In the genomic region with DNA sequence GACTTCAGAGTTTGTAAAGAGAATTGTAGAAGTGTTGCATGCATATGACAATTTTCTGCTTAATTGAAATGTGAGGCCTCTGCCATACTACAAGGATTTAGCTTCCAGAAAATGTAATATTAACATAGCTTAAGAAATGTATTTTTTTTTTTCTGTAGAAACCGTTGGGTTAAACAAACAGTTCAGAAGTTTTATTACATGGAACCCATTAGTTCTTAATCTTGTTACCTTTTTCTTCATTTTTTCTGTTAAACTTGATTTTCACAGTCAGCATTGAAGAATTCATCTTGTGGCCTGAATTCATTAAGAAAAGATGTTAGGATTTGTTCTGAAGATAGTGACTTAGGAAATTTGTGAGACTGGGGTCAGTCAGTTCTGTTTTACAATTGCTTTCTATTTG, we compare ENCODE assay signal across 8 cellular contexts. TPM values are rescaled to one million over a fixed set of nuclear protein-coding genes. Genes with fewer than 3 reads are reported as not detected.
DNase-seq lines count a peak whose midpoint lies in the region; ATAC-seq and TF ChIP-seq lines count a peak whose summit lies in the region.
"Had no signal": no experiment of that assay in that cellular context is flagged by ENCODE, and none has a peak within 500 bp of the region (broad histone marks: within the 10 kb centered on the region; RNA-seq: fewer than 3 reads in every experiment).

No MANE protein-coding gene starts in this region.

- H3K27ac Mint-ChIP-seq in HFFc6 (peak overlapping the region; percentile 66), WTC11 (no peak overlapping the region; the same call in 1 of the 2 replicates), glutamatergic neuron (ENCODE audit: unreplicated experiment) (peak overlapping the region; percentile 19)
- no peak overlapping the region for H3K27ac Mint-ChIP-seq in stimulated activated naive CD8-positive, alpha-beta T cell treated with anti-CD3 and anti-CD28 coated beads, Interleukin-15, amount 100 ng/mL, for 72 hours

- TF ChIP-seq CTCF in HFFc6 (IDR thresholded peaks at IDR 0.05) (no peak), WTC11 (IDR thresholded peaks at IDR 0.05) (no peak), glutamatergic neuron (IDR thresholded peaks at IDR 0.05; ENCODE audit: partially characterized antibody, unreplicated experiment) (no peak)

- peaks cover 52% of the 10 kb centered on the region for H3K36me3 Mint-ChIP-seq in HFFc6 (ENCODE audit: low read depth)
- peaks cover 9% of the 10 kb centered on the region for H3K36me3 Mint-ChIP-seq in WTC11
- H3K36me3 Mint-ChIP-seq in glutamatergic neuron (ENCODE audit: unreplicated experiment) = peaks cover 5% of the 10 kb centered on the region

- no peak for DNase-seq in HFFc6
- no peak for DNase-seq in WTC11 (ENCODE audit: low spot score)
- no peak for DNase-seq in glutamatergic neuron
- DNase-seq in stimulated activated naive CD8-positive, alpha-beta T cell treated with anti-CD3 and anti-CD28 coated beads, Interleukin-15, amount 100 ng/mL, for 72 hours = no peak
- DNase-seq in NCI-H526 treated with DMSO at 0.1 percent for 48 hours (lab: John Stamatoyannopoulos, UW) = no peak
- DNase-seq: stimulated activated CD4-positive, alpha-beta T cell treated with anti-CD3 and anti-CD28 coated beads, Interleukin-4, amount 100 ng/mL, for 1 hour had no signal

- peaks cover 51% of the 10 kb centered on the region for H3K4me1 Mint-ChIP-seq in HFFc6 (ENCODE audit: low read depth)
- H3K4me1 Mint-ChIP-seq in WTC11 = peaks cover 38% of the 10 kb centered on the region
- peaks cover 24% of the 10 kb centered on the region for H3K4me1 Mint-ChIP-seq in glutamatergic neuron (ENCODE audit: low read depth, unreplicated experiment)
- peaks cover 35% of the 10 kb centered on the region for H3K4me1 Mint-ChIP-seq in stimulated activated naive CD8-positive, alpha-beta T cell treated with anti-CD3 and anti-CD28 coated beads, Interleukin-15, amount 100 ng/mL, for 72 hours

- ATAC-seq in WTC11 (no peak), HG03108 (IDR thresholded peaks at IDR 0.05; ENCODE audit: unreplicated experiment) (no peak), GM21423 (IDR thresholded peaks at IDR 0.05; ENCODE audit: unreplicated experiment) (no peak)
- no peak for ATAC-seq in stimulated activated naive CD8-positive, alpha-beta T cell treated with anti-CD3 and anti-CD28 coated beads, Interleukin-15, amount 100 ng/mL, for 72 hours

- CTCF ChIA-PET in WTC11 (lab: Charles Lee) = no interaction called here

- no peaks in the 10 kb centered on the region for H3K9me3 Mint-ChIP-seq in HFFc6
- H3K9me3 Mint-ChIP-seq in WTC11 = no peaks in the 10 kb centered on the region
- H3K9me3 Mint-ChIP-seq in glutamatergic neuron (ENCODE audit: unreplicated experiment) = peaks cover 8% of the 10 kb centered on the region
- no peaks in the 10 kb centered on the region for H3K9me3 Mint-ChIP-seq in stimulated activated naive CD8-positive, alpha-beta T cell treated with anti-CD3 and anti-CD28 coated beads, Interleukin-15, amount 100 ng/mL, for 72 hours

- peak overlapping the region; percentile 96 for H3K4me3 Mint-ChIP-seq in HFFc6
- peak overlapping the region; percentile 42 for H3K4me3 Mint-ChIP-seq in WTC11
- peak overlapping the region; percentile 75 for H3K4me3 Mint-ChIP-seq in glutamatergic neuron (ENCODE audit: unreplicated experiment)
- H3K4me3 Mint-ChIP-seq in stimulated activated naive CD8-positive, alpha-beta T cell treated with anti-CD3 and anti-CD28 coated beads, Interleukin-15, amount 100 ng/mL, for 72 hours = peak overlapping the region; percentile 55 to 57

- no peaks in the 10 kb centered on the region for H3K27me3 Mint-ChIP-seq in HFFc6 (ENCODE audit: insufficient read depth)
- H3K27me3 Mint-ChIP-seq in WTC11 (ENCODE audit: low read depth) = no peaks in the 10 kb centered on the region
- H3K27me3 Mint-ChIP-seq in glutamatergic neuron (ENCODE audit: unreplicated experiment) = peaks cover 8% of the 10 kb centered on the region
- no peaks in the 10 kb centered on the region for H3K27me3 Mint-ChIP-seq in stimulated activated naive CD8-positive, alpha-beta T cell treated with anti-CD3 and anti-CD28 coated beads, Interleukin-15, amount 100 ng/mL, for 72 hours

- POLR2A ChIA-PET in WTC11 (lab: Charles Lee) = no interaction called here

TF ChIP-seq in WTC11, 78 proteins besides CTCF, POLR2A, EP300 and RAD21 (continues in another document):
- TF ChIP-seq CBFB (CRISPR knock-in tag; IDR thresholded peaks at IDR 0.05; ENCODE audit: low read depth) (no peak), ZNF512 (CRISPR knock-in tag; IDR thresholded peaks at IDR 0.05; ENCODE audit: borderline replicate concordance) (no peak), ZBTB21 (CRISPR knock-in tag; IDR thresholded peaks at IDR 0.05; ENCODE audit: borderline replicate concordance) (no peak), SP1 (CRISPR knock-in tag; conservative IDR thresholded peaks at IDR 0.05) (no peak), E2F5 (CRISPR knock-in tag; IDR thresholded peaks at IDR 0.05) (no peak)
- TF ChIP-seq, protein P1, sequence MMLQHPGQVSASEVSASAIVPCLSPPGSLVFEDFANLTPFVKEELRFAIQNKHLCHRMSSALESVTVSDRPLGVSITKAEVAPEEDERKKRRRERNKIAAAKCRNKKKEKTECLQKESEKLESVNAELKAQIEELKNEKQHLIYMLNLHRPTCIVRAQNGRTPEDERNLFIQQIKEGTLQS (CRISPR knock-in tag; conservative IDR thresholded peaks at IDR 0.05) = no peak
- TF ChIP-seq, protein P2, sequence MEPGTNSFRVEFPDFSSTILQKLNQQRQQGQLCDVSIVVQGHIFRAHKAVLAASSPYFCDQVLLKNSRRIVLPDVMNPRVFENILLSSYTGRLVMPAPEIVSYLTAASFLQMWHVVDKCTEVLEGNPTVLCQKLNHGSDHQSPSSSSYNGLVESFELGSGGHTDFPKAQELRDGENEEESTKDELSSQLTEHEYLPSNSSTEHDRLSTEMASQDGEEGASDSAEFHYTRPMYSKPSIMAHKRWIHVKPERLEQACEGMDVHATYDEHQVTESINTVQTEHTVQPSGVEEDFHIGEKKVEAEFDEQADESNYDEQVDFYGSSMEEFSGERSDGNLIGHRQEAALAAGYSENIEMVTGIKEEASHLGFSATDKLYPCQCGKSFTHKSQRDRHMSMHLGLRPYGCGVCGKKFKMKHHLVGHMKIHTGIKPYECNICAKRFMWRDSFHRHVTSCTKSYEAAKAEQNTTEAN (CRISPR knock-in tag; IDR thresholded peaks at IDR 0.05) = no peak

RNA-seq across cellular contexts. Expression of gene PTEN, which starts 4.9 kb away (rescaled TPM):
- 10 to 100 TPM; 49.3 to 72.7 (median 63.5) TPM for total RNA-seq in HFFc6 (2021; fragmentation: NEBNext Ultra II Directional; extraction: Animal tissue kit (Norgen Biotek cat#: 25700))
- total RNA-seq in WTC11 (2021) (44.5 to 54.2 TPM (median 45.6 TPM) in 3 replicates), glutamatergic neuron (ENCODE audit: unreplicated experiment) (61.2 TPM)

RNA-seq across cellular contexts. Expression of gene KLLN, which starts 4.9 kb away (rescaled TPM):
- under 1 TPM; 0.65 to 0.77 (median 0.73) TPM for total RNA-seq in HFFc6 (2021; fragmentation: NEBNext Ultra II Directional; extraction: Animal tissue kit (Norgen Biotek cat#: 25700))
- total RNA-seq in WTC11 (2021) (0.52 to 1.1 TPM (median 1.0 TPM) in 3 replicates), glutamatergic neuron (ENCODE audit: unreplicated experiment) (0.27 TPM)

RNA-seq across cellular contexts. Expression of gene ATAD1, which starts 50.3 kb away (rescaled TPM):
- total RNA-seq in HFFc6 (2021; fragmentation: NEBNext Ultra II Directional; extraction: Animal tissue kit (Norgen Biotek cat#: 25700)) = 10 to 100 TPM; 33.4 to 44.4 (median 35.8) TPM
- 43.7 to 46.7 TPM (median 45.5 TPM) in 3 replicates for total RNA-seq in WTC11 (2021)
- 79.0 TPM for total RNA-seq in glutamatergic neuron (ENCODE audit: unreplicated experiment)

Comparison
In these comparisons a context has a peak if more than half of its experiments do, and no peak if none do; other contexts are left out.
1. H3K27ac Mint-ChIP-seq: peak in HFFc6 (single experiment) and glutamatergic neuron (single experiment); none in WTC11 (single experiment) and stimulated activated naive CD8-positive, alpha-beta T cell treated with anti-CD3 and anti-CD28 coated beads, Interleukin-15, amount 100 ng/mL, for 72 hours (0 of 2).
2. H3K4me3 Mint-ChIP-seq: peak in every context shown above with its lines; median percentile 96 in HFFc6; 75 in glutamatergic neuron; 56 in stimulated activated naive CD8-positive, alpha-beta T cell treated with anti-CD3 and anti-CD28 coated beads, Interleukin-15, amount 100 ng/mL, for 72 hours; 42 in WTC11.